In the genomic region with DNA sequence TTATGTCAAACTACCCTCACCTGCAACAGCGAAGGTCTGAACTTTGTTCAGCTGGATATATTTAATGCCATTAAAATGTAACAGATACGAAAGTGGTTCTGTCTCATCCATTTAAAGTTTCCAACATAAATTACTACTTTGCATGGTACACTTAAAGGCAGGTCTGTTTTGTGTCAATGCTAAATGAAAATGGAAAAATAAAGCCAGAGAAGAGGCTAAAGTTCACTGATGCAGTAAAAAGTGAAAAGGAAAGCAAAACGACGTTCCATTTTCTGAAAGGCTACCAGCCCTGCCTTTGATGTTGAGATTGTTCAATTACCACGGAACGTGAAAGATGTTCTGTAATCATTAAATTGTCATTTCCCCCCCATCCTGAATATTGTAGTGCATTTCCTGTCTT, we compare ENCODE assay signal across 25 cellular contexts.
"Had no signal": no experiment of that assay in that cellular context is flagged by ENCODE, and none has a peak within 500 bp of the region (broad histone marks: within the 10 kb centered on the region; RNA-seq: fewer than 3 reads in every experiment).

No MANE protein-coding gene starts in this region.

- DNase-seq: activated B cell treated with CpG ODN at 0.5 μM for 24 hours; activated CD4-positive, alpha-beta memory T cell treated with anti-CD3 and anti-CD28 coated beads for 36 hours; activated CD4-positive, alpha-beta T cell treated with anti-CD3 and anti-CD28 coated beads for 4 hours; activated CD8-positive, alpha-beta memory T cell treated with anti-CD3 and anti-CD28 coated beads, Interleukin-2, amount 10 ng/mL, durations not matched to agents 7 days and 5 days; activated naive CD4-positive, alpha-beta T cell; activated naive CD8-positive, alpha-beta T cell treated with anti-CD3 and anti-CD28 coated beads for 36 hours; amniotic stem cell; effector memory CD8-positive, alpha-beta T cell; foreskin melanocyte; glutamatergic neuron; hypothalamus; islet precursor cell; left lung; naive thymus-derived CD4-positive, alpha-beta T cell; psoas muscle; right cardiac atrium; stimulated activated CD4-positive, alpha-beta T cell treated with anti-CD3 and anti-CD28 coated beads, Interleukin-4, amount 100 ng/mL, for 4 hours; T-cell; T-helper 9 cell had no signal

- H3K4me3 ChIP-seq: cardiac muscle cell, left lung, psoas muscle, skin epidermis, thoracic aorta had no signal

- H3K4me1 ChIP-seq: left lung, psoas muscle had no signal

- H3K36me3 ChIP-seq: cardiac muscle cell, left lung, thoracic aorta had no signal

- H3K27me3 ChIP-seq: cardiac muscle cell, left lung had no signal

- H3K9me3 ChIP-seq: psoas muscle, thoracic aorta had no signal

- ATAC-seq: activated CD8-positive, alpha-beta memory T cell treated with anti-CD3 and anti-CD28 coated beads, Interleukin-2, amount 10 ng/mL, durations not matched to agents 7 days and 5 days; activated T-helper 17 cell treated with anti-CD3 and anti-CD28 coated beads, Interleukin-2, amount 50 U/mL, for 72 hours; effector memory CD8-positive, alpha-beta T cell; left lung; naive thymus-derived CD4-positive, alpha-beta T cell; psoas muscle; right cardiac atrium; stimulated activated memory B cell treated with anti-CD40 and anti-IgM and Interleukin-4, amounts not matched to agents 10 μg/mL and 1 μg/mL and 100 μg/mL, for 72 hours; T-cell had no signal

- H3K27ac ChIP-seq: cardiac muscle cell, epithelial cell of prostate, left lung, psoas muscle, skin epidermis, thoracic aorta had no signal
